Comparison of ENCODE assay signal across 18 cellular contexts in the genomic region with DNA sequence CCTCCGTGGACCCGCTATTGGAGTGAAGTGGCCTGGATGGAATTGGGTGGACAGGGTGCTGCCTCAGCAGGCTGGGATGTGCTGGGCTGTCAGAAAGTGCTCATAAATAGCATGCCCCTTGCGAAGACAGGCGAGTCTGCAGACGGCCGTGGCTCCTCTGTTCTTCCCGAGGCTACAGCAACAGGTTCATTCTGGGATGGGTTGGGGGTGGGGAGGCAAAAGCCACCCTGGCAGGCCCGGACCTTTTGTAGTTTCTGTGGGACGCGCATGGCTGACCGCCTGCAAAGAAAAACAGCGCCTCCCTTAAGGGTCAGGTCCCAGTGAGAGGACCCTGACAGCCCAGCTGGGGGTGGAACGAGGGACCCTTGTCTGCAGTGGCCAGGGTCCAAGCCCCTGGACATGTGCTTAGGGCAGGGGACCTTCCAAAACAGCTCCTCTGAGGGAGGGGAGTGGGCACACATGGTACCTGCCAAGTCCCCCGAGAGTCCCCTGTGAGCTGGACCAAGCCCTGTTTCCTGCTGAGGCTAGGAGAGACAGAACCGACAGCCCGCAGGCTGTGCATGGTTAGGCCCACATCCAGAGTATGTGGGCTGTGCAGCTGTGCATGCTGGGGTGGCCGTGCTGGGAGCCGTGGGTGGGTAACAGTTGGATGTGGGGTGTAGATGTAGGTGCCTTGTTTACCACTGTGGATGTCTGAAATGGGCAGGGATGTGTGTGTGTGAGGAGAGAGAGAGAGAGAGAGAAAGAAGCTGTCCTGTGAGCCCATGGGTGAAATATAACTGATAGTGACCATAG. TPM values are rescaled to one million over a fixed set of nuclear protein-coding genes. Genes with fewer than 3 reads are reported as not detected.
"Had no signal": no experiment of that assay in that cellular context is flagged by ENCODE, and none has a peak within 500 bp of the region (broad histone marks: within the 10 kb centered on the region; RNA-seq: fewer than 3 reads in every experiment).

A gene (plus strand): TSS at position 133 of the 795 bp plus-strand sequence. CDS start 1,539 bp downstream, outside the sequence.

- H3K4me1 ChIP-seq: transverse colon had no signal

- H3K4me3 Mint-ChIP-seq: activated naive CD4-positive, alpha-beta T cell treated with anti-CD3 and anti-CD28 coated beads, Interleukin-2, amount 10 ng/mL, durations not matched to agents 7 days and 5 days; naive thymus-derived CD8-positive, alpha-beta T cell; stimulated activated naive B cell treated with anti-CD40 and anti-IgM and Interleukin-4, amounts not matched to agents 10 μg/mL and 1 μg/mL and 100 μg/mL, for 72 hours had no signal

- H3K9me3 Mint-ChIP-seq: activated naive CD4-positive, alpha-beta T cell treated with anti-CD3 and anti-CD28 coated beads, Interleukin-2, amount 10 ng/mL, durations not matched to agents 7 days and 5 days; activated T-helper 2 cell treated with anti-CD3 and anti-CD28 coated beads, Interferon-gamma antibody, Interleukin-2, Interleukin-4, amounts not matched to agents 10 μg/mL and 5 μg/mL and 100 μg/mL, durations not matched to agents 14 hours and 24 hours and 36 hours; naive thymus-derived CD8-positive, alpha-beta T cell; stimulated activated naive B cell treated with anti-CD40 and anti-IgM and Interleukin-4, amounts not matched to agents 10 μg/mL and 1 μg/mL and 100 μg/mL, for 72 hours had no signal

- H3K36me3 Mint-ChIP-seq: activated naive CD4-positive, alpha-beta T cell treated with anti-CD3 and anti-CD28 coated beads, Interleukin-2, amount 10 ng/mL, durations not matched to agents 7 days and 5 days; stimulated activated naive B cell treated with anti-CD40 and anti-IgM and Interleukin-4, amounts not matched to agents 10 μg/mL and 1 μg/mL and 100 μg/mL, for 72 hours had no signal

- H3K9me3 ChIP-seq: ovary, transverse colon had no signal

- ATAC-seq: esophagus mucosa; left cardiac atrium; naive thymus-derived CD8-positive, alpha-beta T cell; stimulated activated naive B cell treated with anti-CD40 and anti-IgM and Interleukin-4, amounts not matched to agents 10 μg/mL and 1 μg/mL and 100 μg/mL, for 72 hours had no signal

- H3K36me3 ChIP-seq: brain microvascular endothelial cell, ovary, transverse colon had no signal

- H3K27ac ChIP-seq: brain microvascular endothelial cell, ovary, transverse colon had no signal

- DNase-seq: activated CD4-positive, alpha-beta T cell treated with anti-CD3 and anti-CD28 coated beads for 4 hours; activated CD8-positive, alpha-beta memory T cell treated with anti-CD3 and anti-CD28 coated beads for 24 hours; activated naive CD4-positive, alpha-beta T cell treated with anti-CD3 and anti-CD28 coated beads, Interleukin-2, amount 10 ng/mL, durations not matched to agents 7 days and 5 days; brain microvascular endothelial cell; cerebellar nuclear complex; hypothalamus; left cardiac atrium; naive thymus-derived CD8-positive, alpha-beta T cell; ovary; small intestine; stimulated activated naive B cell treated with anti-CD40 and anti-IgM and Interleukin-4, amounts not matched to agents 10 μg/mL and 1 μg/mL and 100 μg/mL, for 72 hours; transverse colon had no signal

- H3K4me1 Mint-ChIP-seq: activated naive CD4-positive, alpha-beta T cell treated with anti-CD3 and anti-CD28 coated beads, Interleukin-2, amount 10 ng/mL, durations not matched to agents 7 days and 5 days had no signal

- H3K4me3 ChIP-seq: dorsolateral prefrontal cortex, lung, ovary, transverse colon had no signal

- H3K27me3 Mint-ChIP-seq: activated naive CD4-positive, alpha-beta T cell treated with anti-CD3 and anti-CD28 coated beads, Interleukin-2, amount 10 ng/mL, durations not matched to agents 7 days and 5 days; naive thymus-derived CD8-positive, alpha-beta T cell had no signal

- H3K27ac Mint-ChIP-seq: activated naive CD4-positive, alpha-beta T cell treated with anti-CD3 and anti-CD28 coated beads, Interleukin-2, amount 10 ng/mL, durations not matched to agents 7 days and 5 days; activated T-helper 2 cell treated with anti-CD3 and anti-CD28 coated beads, Interferon-gamma antibody, Interleukin-2, Interleukin-4, amounts not matched to agents 10 μg/mL and 5 μg/mL and 100 μg/mL, durations not matched to agents 14 hours and 24 hours and 36 hours; stimulated activated naive B cell treated with anti-CD40 and anti-IgM and Interleukin-4, amounts not matched to agents 10 μg/mL and 1 μg/mL and 100 μg/mL, for 72 hours had no signal

- H3K27me3 ChIP-seq: brain microvascular endothelial cell, dorsolateral prefrontal cortex, ovary, transverse colon had no signal

RNA-seq across cellular contexts. Expression of the gene that starts here (rescaled TPM):
- total RNA-seq: left cardiac atrium; lung; mononuclear cell; naive thymus-derived CD8-positive, alpha-beta T cell; subcutaneous adipose tissue had no signal
